In the genomic region with DNA sequence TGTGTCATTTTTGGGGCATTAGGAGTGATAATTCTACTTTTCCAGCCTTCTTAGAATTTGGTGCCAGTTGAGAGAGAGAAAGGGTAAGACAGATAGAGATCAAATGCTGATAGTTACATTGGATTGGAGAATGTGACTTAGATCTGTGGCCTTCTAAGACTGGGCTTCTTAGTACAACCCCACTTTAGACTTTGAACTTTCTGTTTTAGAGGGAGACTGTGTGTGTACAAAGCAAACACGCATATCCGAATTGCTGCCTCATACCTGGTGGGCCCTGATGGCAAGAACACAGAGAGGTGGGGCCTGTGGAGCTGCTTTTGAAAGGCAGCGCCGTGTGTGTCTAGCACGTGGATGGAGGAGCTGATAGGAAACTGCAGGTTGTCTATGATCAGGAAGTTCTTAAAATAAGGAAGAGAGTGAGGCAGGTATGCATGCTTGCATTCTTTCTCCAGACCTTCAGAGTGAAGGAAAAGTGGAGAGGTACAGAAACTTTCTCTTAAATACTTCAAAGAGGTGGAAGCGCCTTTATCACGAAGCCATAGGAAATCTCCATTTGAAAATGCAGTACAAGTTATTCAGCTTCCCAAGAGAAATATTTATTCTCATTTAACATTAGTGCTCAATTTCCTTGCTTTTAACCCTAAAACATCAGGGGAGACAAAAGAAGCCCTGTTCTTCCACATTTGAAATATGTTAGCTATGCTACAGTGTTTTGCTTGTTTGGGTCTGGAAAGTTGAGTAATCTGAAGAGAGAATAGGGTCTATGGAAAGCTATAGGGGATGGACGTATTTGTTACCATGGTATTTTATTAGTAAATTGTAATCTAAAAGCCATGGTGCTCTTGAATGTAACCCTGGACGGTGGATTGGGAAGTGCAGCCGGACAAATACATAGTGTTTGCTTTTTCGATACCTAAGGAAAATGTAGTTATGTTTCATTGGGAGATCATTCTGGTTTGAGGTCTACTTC, we compare ENCODE assay signal across 21 cellular contexts. TPM values are rescaled to one million over a fixed set of nuclear protein-coding genes. Genes with fewer than 3 reads are reported as not detected.
A peak's percentile ranks its signal among the peaks of the same experiment; 100 is the strongest.
DNase-seq lines count a peak whose midpoint lies in the region; ATAC-seq, FAIRE-seq and TF ChIP-seq lines count a peak whose summit lies in the region.
"Had no signal": no experiment of that assay in that cellular context is flagged by ENCODE, and none has a peak within 500 bp of the region (broad histone marks: within the 10 kb centered on the region; RNA-seq: fewer than 3 reads in every experiment).

No MANE protein-coding gene starts in this region.

- H3K36me3 ChIP-seq in Panc1 (ENCODE audit: control insufficient read depth, insufficient read depth, low read length) (peaks cover 13% of the 10 kb centered on the region; the same call in 1 of the 2 replicates), stomach (peaks cover 0 to 25% (median 19%) of the 10 kb centered on the region in 4 donors)

- H3K27ac Mint-ChIP-seq in T-cell = no peak overlapping the region
- H3K27ac Mint-ChIP-seq: B cell; T-helper 1 cell treated with Interleukin-12 subunit alpha and Interleukin-12 subunit beta and Interleukin-4 antibody, amounts not matched to agents 30 μg/mL and 1 μg/mL, for 36 hours had no signal

- 48 to 74% (median 63%) methylated on average over 11 of the region's 11 CpGs for WGBS in stomach, 5 donors

- TF ChIP-seq CTCF in Panc1 (IDR thresholded peaks at IDR 0.05) (no peak), stomach (IDR thresholded peaks at IDR 0.05) (no peak)

- TF ChIP-seq EP300 in stomach (IDR thresholded peaks at IDR 0.05) = no peak

- peaks cover 23% of the 10 kb centered on the region for H3K36me3 Mint-ChIP-seq in T-cell

- H3K9me3 Mint-ChIP-seq in T-cell = no peaks in the 10 kb centered on the region
- H3K9me3 Mint-ChIP-seq: T-helper 1 cell treated with Interleukin-12 subunit alpha and Interleukin-12 subunit beta and Interleukin-4 antibody, amounts not matched to agents 30 μg/mL and 1 μg/mL, for 36 hours had no signal

- FAIRE-seq in H54 (lab: Jason Lieb, UNC) = peak; percentile 70
- FAIRE-seq: D721Med, frontal cortex had no signal

- peaks cover 17 to 28% (median 20%) of the 10 kb centered on the region in 3 donors for H3K4me1 Mint-ChIP-seq in T-cell

- ATAC-seq in Panc1 (peak; percentile 55; the same call in 1 of the 2 replicates), left colon (peak; percentile 99), HG03457 (IDR thresholded peaks at IDR 0.05; ENCODE audit: unreplicated experiment) (no peak), HG02798 (IDR thresholded peaks at IDR 0.05; ENCODE audit: poor library complexity, unreplicated experiment) (no peak), T-cell (replicated peaks in 1 of 4) (no peak)

- no peak for TF ChIP-seq POLR2A in H54 (IDR thresholded peaks at IDR 0.05; ENCODE audit: low read depth, low read length)
- no peak for TF ChIP-seq POLR2A in stomach (IDR thresholded peaks at IDR 0.05)

- DNase-seq in H54 (ENCODE audit: insufficient read length, low spot score) (no peak), Panc1 (ENCODE audit: low read depth, low spot score) (no peak), left colon (peak; percentile 60 to 75), stomach (peak; percentile 78), T-cell (no peak)
- DNase-seq: activated CD4-positive, alpha-beta T cell treated with anti-CD3 and anti-CD28 coated beads, Interleukin-2, amount 50 U/mL, for 1 hour; activated gamma-delta T cell; central memory CD4-positive, alpha-beta T cell; erythroblast; GF-D8; HCEC 1CT; MV-4-11; NCI-H1930; NCI-H446 had no signal

- H3K4me1 ChIP-seq in Panc1 (ENCODE audit: control insufficient read depth, insufficient read depth, low read length) (peaks cover 44% of the 10 kb centered on the region), stomach (peaks cover 18 to 63% (median 44%) of the 10 kb centered on the region in 4 donors)

- CTCF ChIA-PET in Panc1 (lab: Charles Lee) = no interaction called here
- CTCF ChIA-PET in T-cell (lab: Charles Lee) = interaction anchor here in 1 of 2 donors (0.6 kb wide), 1 partner anchor 317 kb away, joined by 3 read pairs; no protein-coding TSS in a partner anchor

- intact Hi-C loops in Panc1 (cut with micrococcal nuclease; ENCODE audit: unreplicated experiment) = loop anchor here (5.0 kb wide), 3 partner anchors 212 to 557 kb away; no protein-coding TSS in a partner anchor
- intact Hi-C loops in left colon (cut with DNase I, micrococcal nuclease) = loop anchor here in 1 of 2 donors (10.0 kb wide), 1 partner anchor 555 kb away; no protein-coding TSS in a partner anchor
- intact Hi-C loops in stomach (cut with DNase I; ENCODE audit: low total_unique reads) = loop anchor here (5.0 kb wide), 1 partner anchor 462 kb away; no protein-coding TSS in a partner anchor

- H3K27me3 Mint-ChIP-seq in T-cell = no peaks in the 10 kb centered on the region
- H3K27me3 Mint-ChIP-seq: B cell had no signal

- no peaks in the 10 kb centered on the region for H3K27me3 ChIP-seq in Panc1 (ENCODE audit: control insufficient read depth, insufficient read depth, low read length)
- no peaks in the 10 kb centered on the region for H3K27me3 ChIP-seq in stomach

- BruUV-seq in Panc1 (replicated peaks; lab: Mats Ljungman, UMichigan) = no TSS peak

- H3K27ac ChIP-seq in Panc1 (ENCODE audit: low read length) (peak overlapping the region; percentile 90), stomach (peak overlapping the region in 4 of 5 donors; percentile 1 to 59 (median 54))
- H3K27ac ChIP-seq: thoracic aorta had no signal

- H3K9me3 ChIP-seq in Panc1 (ENCODE audit: control insufficient read depth, insufficient read depth, low read depth, low read length) (no peaks in the 10 kb centered on the region), stomach (no peaks in the 10 kb centered on the region)
- H3K9me3 ChIP-seq: thoracic aorta had no signal

- H3K4me3 ChIP-seq in Panc1 (ENCODE audit: low read depth in 2 of 2, low read length in 2 of 2) = no peak overlapping the region
- no peak overlapping the region for H3K4me3 ChIP-seq in stomach
- H3K4me3 ChIP-seq: thoracic aorta had no signal

- in situ Hi-C loops in Panc1 (cut with HindIII; ENCODE audit: low pct_unique_long_range_greater_than_20kb, low sequenced_read_pairs) = loop anchor here (5.0 kb wide), 1 partner anchor 47 kb away; no protein-coding TSS in a partner anchor

- no peak overlapping the region for H3K4me3 Mint-ChIP-seq in T-cell
- H3K4me3 Mint-ChIP-seq: B cell; T-helper 1 cell treated with Interleukin-12 subunit alpha and Interleukin-12 subunit beta and Interleukin-4 antibody, amounts not matched to agents 30 μg/mL and 1 μg/mL, for 36 hours had no signal

- POLR2A ChIA-PET in Panc1 (lab: Charles Lee) (no interaction called here), T-cell (lab: Charles Lee) (interaction anchor here in 1 of 2 donors (0.5 kb wide), 1 partner anchor 50 kb away, joined by 3 read pairs; no protein-coding TSS in a partner anchor)

RNA-seq across cellular contexts. Expression of a gene that starts 13.7 kb away (rescaled TPM):
- total RNA-seq in Panc1 (2021; ENCODE audit: unreplicated experiment) (63.0 TPM), left colon (10 to 100 TPM; 41.6 to 51.8 TPM), stomach (10 to 100 TPM in 4 of 5 donors, 1 to 10 TPM in 1; 4.1 to 45.9 (median 28.4) TPM), T-cell (10 to 100 TPM; 21.7 to 36.4 (median 26.1) TPM)
- 35.1 TPM for polyA plus RNA-seq in Panc1 (2012; ENCODE audit: insufficient read length)
- polyA plus RNA-seq in stomach = 10 to 100 TPM; 18.8 to 25.2 (median 21.4) TPM

RNA-seq across cellular contexts. Expression of a gene that starts 13.9 kb away (rescaled TPM):
- total RNA-seq in Panc1 (2021; ENCODE audit: unreplicated experiment) (42.6 TPM), left colon (100 to 1,000 TPM in 1 of 2 donors, 10 to 100 TPM in 1; 26.4 to 100 TPM), stomach (10 to 100 TPM in 4 of 5 donors, 1 to 10 TPM in 1; 7.6 to 41.7 (median 26.8) TPM), T-cell (10 to 100 TPM in 4 of 5 donors, 1 to 10 TPM in 1; 9.4 to 15.7 (median 15.6) TPM)
- 25.5 TPM for polyA plus RNA-seq in Panc1 (2012; ENCODE audit: insufficient read length)
- polyA plus RNA-seq in stomach = 10 to 100 TPM; 22.3 to 42.9 (median 40.0) TPM

Comparison
In these comparisons a context has a peak if more than half of its experiments do, and no peak if none do; other contexts are left out.
1. DNase-seq: peak in left colon (2 of 2) and stomach (single experiment); none in H54 (single experiment), Panc1 (single experiment) and T-cell (0 of 34).
2. ATAC-seq: peak in Panc1 (single experiment) and left colon (single experiment); none in HG03457 (single experiment), HG02798 (single experiment) and T-cell (0 of 4).